ENCODE assay signal across 10 cellular contexts in genomic region chr4:164768516-164768915, GRCh38. TPM values are rescaled to one million over a fixed set of nuclear protein-coding genes. Genes with fewer than 3 reads are reported as not detected.
A peak's percentile ranks its signal among the peaks of the same experiment; 100 is the strongest.
DNase-seq lines count a peak whose midpoint lies in the region; ATAC-seq and TF ChIP-seq lines count a peak whose summit lies in the region.
"Had no signal": no experiment of that assay in that cellular context is flagged by ENCODE, and none has a peak within 500 bp of the region (broad histone marks: within the 10 kb centered on the region; RNA-seq: fewer than 3 reads in every experiment).

No MANE protein-coding gene starts in this region.

- no TSS peak for BruUV-seq in mammary epithelial cell (replicated peaks; lab: Mats Ljungman, UMichigan)

- H3K27ac ChIP-seq in cardiac muscle cell (no peak overlapping the region), mammary epithelial cell (ENCODE audit: insufficient read depth, low read depth, low read length) (no peak overlapping the region)
- no peak overlapping the region for H3K27ac ChIP-seq in CD8-positive, alpha-beta memory T cell (ENCODE audit: low read depth, low read length)

- no peaks in the 10 kb centered on the region for H3K9me3 ChIP-seq in cardiac muscle cell (ENCODE audit: low read depth)
- no peaks in the 10 kb centered on the region for H3K9me3 ChIP-seq in mammary epithelial cell (replicated peaks; ENCODE audit: insufficient read depth, low read length)
- no peaks in the 10 kb centered on the region for H3K9me3 ChIP-seq in CD8-positive, alpha-beta memory T cell (ENCODE audit: low read length)

- H3K4me3 ChIP-seq in cardiac muscle cell (no peak overlapping the region), mammary epithelial cell (replicated peaks in 1 of 3; ENCODE audit: insufficient read depth in 1 of 3, low read depth in 2 of 3, low read length in 3 of 3) (no peak overlapping the region)
- no peak overlapping the region for H3K4me3 ChIP-seq in CD8-positive, alpha-beta memory T cell (ENCODE audit: low read length)

- dilution Hi-C loops in mammary epithelial cell (cut with HindIII; ENCODE audit: low sequenced_read_pairs) = no loop called here

- no peaks in the 10 kb centered on the region for H3K79me2 ChIP-seq in mammary epithelial cell (ENCODE audit: insufficient read depth, low read length)

- DNase-seq in cardiac muscle cell (ENCODE audit: low read depth in 1 of 2, low spot score in 1 of 2) = peak in 1 of 2 donors; percentile 12
- DNase-seq in cardiac septum (ENCODE audit: low spot score) = no peak
- DNase-seq in mammary epithelial cell = no peak
- no peak for DNase-seq in type B pancreatic cell (ENCODE audit: extremely low spot score, unreplicated experiment)
- no peak for DNase-seq in sciatic nerve (ENCODE audit: low spot score)
- DNase-seq in CD8-positive, alpha-beta memory T cell = no peak
- DNase-seq: COR-L47 had no signal

- WGBS in mammary epithelial cell (ENCODE audit: low coverage, missing lambda C conversion rate) = 22% methylated on average over 5 of the region's 5 CpGs

- H3K27me3 ChIP-seq in cardiac muscle cell (no peaks in the 10 kb centered on the region), mammary epithelial cell (ENCODE audit: insufficient read depth, low read length) (peaks cover 2% of the 10 kb centered on the region)
- H3K27me3 ChIP-seq in CD8-positive, alpha-beta memory T cell (ENCODE audit: insufficient read depth, low read length, poor library complexity, severe bottlenecking) = no peaks in the 10 kb centered on the region

- H3K36me3 Mint-ChIP-seq in type B pancreatic cell = no peaks in the 10 kb centered on the region
- H3K36me3 Mint-ChIP-seq in CD8-positive, alpha-beta memory T cell = no peaks in the 10 kb centered on the region

- POLR2A ChIA-PET in CD8-positive, alpha-beta memory T cell (lab: Charles Lee) = no interaction called here

- H3K4me3 Mint-ChIP-seq in type B pancreatic cell = no peak overlapping the region
- H3K4me3 Mint-ChIP-seq in CD8-positive, alpha-beta memory T cell = no peak overlapping the region
- H3K4me3 Mint-ChIP-seq: T-helper 1 cell treated with Interleukin-12 subunit alpha and Interleukin-12 subunit beta and Interleukin-4 antibody, amounts not matched to agents 30 μg/mL and 1 μg/mL, for 36 hours had no signal

- H3K4me1 ChIP-seq in cardiac muscle cell (ENCODE audit: low read depth) (peaks cover 4% of the 10 kb centered on the region), mammary epithelial cell (ENCODE audit: insufficient read depth, low read length) (no peaks in the 10 kb centered on the region)
- H3K4me1 ChIP-seq in CD8-positive, alpha-beta memory T cell (ENCODE audit: insufficient read depth, low read length) = no peaks in the 10 kb centered on the region

- TF ChIP-seq RAD21 in Ishikawa (IDR thresholded peaks at IDR 0.05; ENCODE audit: low read depth) = peak; percentile 22; the same call in 1 of the 2 replicates

- peaks cover 6% of the 10 kb centered on the region for H3K4me1 Mint-ChIP-seq in type B pancreatic cell (ENCODE audit: unreplicated experiment)
- no peaks in the 10 kb centered on the region for H3K4me1 Mint-ChIP-seq in CD8-positive, alpha-beta memory T cell

- CTCF ChIA-PET in mammary epithelial cell (lab: Charles Lee; ENCODE audit: low non-redundant PET) = interaction anchor here (0.7 kb wide), 1 partner anchor 322 kb away, joined by 3 read pairs; no protein-coding TSS in a partner anchor
- CTCF ChIA-PET in CD8-positive, alpha-beta memory T cell (lab: Charles Lee) = no interaction called here

- no peak overlapping the region for H3K4me2 ChIP-seq in mammary epithelial cell (ENCODE audit: insufficient read depth, low read depth, low read length)

- in situ Hi-C loops in mammary epithelial cell (cut with MboI; ENCODE audit: low sequenced_read_pairs in 2 of 2) = no loop called here

- H4K20me1 ChIP-seq in mammary epithelial cell (ENCODE audit: insufficient read depth, low read length) = no peaks in the 10 kb centered on the region

- ATAC-seq in GM21367 (IDR thresholded peaks at IDR 0.05; ENCODE audit: unreplicated experiment) (no peak), sciatic nerve (no peak)

- H3K9ac ChIP-seq in mammary epithelial cell (ENCODE audit: insufficient read depth, low read length) = no peak overlapping the region

- peaks cover 6% of the 10 kb centered on the region for H3K27me3 Mint-ChIP-seq in type B pancreatic cell
- H3K27me3 Mint-ChIP-seq in CD8-positive, alpha-beta memory T cell = peaks cover 5 to 22% of the 10 kb centered on the region in 2 donors

- peak; percentile 43 for TF ChIP-seq CTCF in cardiac muscle cell (IDR thresholded peaks at IDR 0.05; ENCODE audit: low read depth, low read length)
- TF ChIP-seq CTCF in mammary epithelial cell (conservative IDR thresholded peaks at IDR 0.05 in 1 of 2, IDR thresholded peaks at IDR 0.05 in 1 of 2; ENCODE audit: extremely low read depth in 1 of 2, insufficient read depth in 1 of 2, low read depth in 1 of 2, low read length in 2 of 2) = peak; percentile 35 to 43
- peak; percentile 74 for TF ChIP-seq CTCF in type B pancreatic cell (conservative IDR thresholded peaks at IDR 0.05)

- no peak for TF ChIP-seq EP300 in Ishikawa (IDR thresholded peaks at IDR 0.05; ENCODE audit: borderline replicate concordance)

- H3K36me3 ChIP-seq in cardiac muscle cell (no peaks in the 10 kb centered on the region), mammary epithelial cell (ENCODE audit: insufficient read depth, low read length) (no peaks in the 10 kb centered on the region)
- H3K36me3 ChIP-seq in CD8-positive, alpha-beta memory T cell (ENCODE audit: insufficient read depth, low read length) = no peaks in the 10 kb centered on the region

- no peak overlapping the region for H3K27ac Mint-ChIP-seq in type B pancreatic cell
- no peak overlapping the region for H3K27ac Mint-ChIP-seq in CD8-positive, alpha-beta memory T cell
- H3K27ac Mint-ChIP-seq: T-helper 1 cell treated with Interleukin-12 subunit alpha and Interleukin-12 subunit beta and Interleukin-4 antibody, amounts not matched to agents 30 μg/mL and 1 μg/mL, for 36 hours had no signal

- H2AFZ ChIP-seq in mammary epithelial cell (ENCODE audit: low read depth, low read length) = no peak overlapping the region

- intact Hi-C loops in cardiac septum (cut with DNase I) (no loop called here), mammary epithelial cell (cut with micrococcal nuclease) (loop anchor here (1.0 kb wide), 1 partner anchor 229 kb away; no protein-coding TSS in a partner anchor), sciatic nerve (cut with DNase I) (no loop called here)

- H3K9me3 Mint-ChIP-seq in type B pancreatic cell = no peaks in the 10 kb centered on the region
- no peaks in the 10 kb centered on the region for H3K9me3 Mint-ChIP-seq in CD8-positive, alpha-beta memory T cell
- H3K9me3 Mint-ChIP-seq: T-helper 1 cell treated with Interleukin-12 subunit alpha and Interleukin-12 subunit beta and Interleukin-4 antibody, amounts not matched to agents 30 μg/mL and 1 μg/mL, for 36 hours had no signal

TF ChIP-seq in Ishikawa, 13 proteins besides CTCF, POLR2A, EP300 and RAD21:
- TF ChIP-seq TCF12 (IDR thresholded peaks at IDR 0.05; ENCODE audit: low read depth) (no peak), MAX (IDR thresholded peaks at IDR 0.05) (no peak)

RNA-seq across cellular contexts. Expression of gene SMIM31, which starts 14.6 kb away (rescaled TPM):
- total RNA-seq in cardiac muscle cell = not detected in 2 replicates
- not detected in 2 replicates for polyA plus RNA-seq in cardiac muscle cell
- total RNA-seq in cardiac septum = not detected
- total RNA-seq in mammary epithelial cell = not detected
- not detected for polyA plus RNA-seq in mammary epithelial cell
- polyA minus RNA-seq in mammary epithelial cell = not detected
- total RNA-seq in type B pancreatic cell (ENCODE audit: low replicate concordance) = not detected in 2 replicates
- not detected for total RNA-seq in sciatic nerve
- total RNA-seq in CD8-positive, alpha-beta memory T cell = not detected
- polyA plus RNA-seq in CD8-positive, alpha-beta memory T cell = not detected
